1 cellular context compared by ENCODE assay signal in the genomic region with DNA sequence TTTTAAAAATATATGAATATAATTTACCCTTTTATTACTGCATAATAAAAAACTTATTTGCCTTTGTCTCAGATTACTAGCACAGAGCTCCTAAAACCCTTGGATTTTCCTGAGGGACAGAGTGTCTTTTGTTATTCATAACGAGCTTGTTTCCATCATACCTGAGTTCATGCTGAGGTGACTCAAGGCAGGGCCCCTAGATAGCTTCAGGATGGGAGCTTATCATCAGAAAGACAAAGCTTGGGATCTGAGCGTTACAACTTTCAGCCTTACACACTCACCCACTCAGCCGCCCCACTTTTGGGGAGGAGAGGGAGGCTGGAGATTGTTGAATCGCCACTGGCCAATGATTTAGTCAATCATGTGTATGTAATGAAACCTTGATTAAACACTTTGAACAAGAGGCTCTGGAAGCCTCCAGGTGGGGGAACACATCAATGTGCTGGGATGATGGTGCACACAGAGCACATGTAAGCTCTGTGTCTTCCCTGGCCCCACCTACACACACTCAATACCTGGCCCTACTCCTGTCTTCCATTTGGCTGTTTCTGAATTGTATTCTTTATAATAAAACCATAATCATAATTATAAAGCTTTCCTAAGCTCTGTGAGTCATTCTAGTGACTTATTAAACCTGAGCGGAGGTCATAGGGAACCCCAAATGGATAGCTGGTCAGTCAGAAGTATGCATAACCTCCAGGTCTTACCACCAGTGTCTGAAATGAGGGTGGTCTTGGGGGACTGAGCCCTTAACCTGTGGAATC.
TF ChIP-seq lines count a peak whose summit lies in the region.

No MANE protein-coding gene starts in this region.

TF ChIP-seq in WTC11, 78 proteins besides CTCF, POLR2A, EP300 and RAD21 (continued from another document):
- TF ChIP-seq SMAD4 (CRISPR knock-in tag; IDR thresholded peaks at IDR 0.05): no peak
